14 cellular contexts compared by ENCODE assay signal in the genomic region with DNA sequence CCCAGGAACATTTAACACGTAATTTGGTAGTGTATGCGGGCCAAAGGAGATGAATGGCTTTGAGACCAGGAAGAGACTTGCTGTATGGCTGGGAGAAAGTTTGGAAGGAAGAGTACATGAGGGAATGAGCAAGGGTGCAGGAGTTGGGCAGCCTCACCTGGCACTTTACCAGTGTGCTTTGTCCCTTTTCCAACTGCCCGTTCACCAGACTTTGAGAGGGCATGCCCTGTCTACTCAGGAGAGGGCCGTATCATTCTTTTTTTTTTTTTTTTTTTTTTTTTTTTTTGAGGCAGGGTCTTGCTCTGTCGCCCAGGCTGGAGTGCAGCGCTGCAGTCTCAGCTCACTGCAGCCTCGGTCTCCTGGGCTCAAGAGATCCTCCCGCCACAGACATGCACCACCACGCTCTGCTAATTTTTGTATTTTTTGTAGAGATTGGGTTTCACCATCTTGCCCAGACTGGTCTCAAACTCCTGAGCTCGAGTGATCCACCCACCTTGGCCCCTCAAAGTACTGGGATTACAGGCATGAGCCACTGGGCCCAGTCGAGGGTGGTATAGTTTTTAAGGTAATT. TPM values are rescaled to one million over a fixed set of nuclear protein-coding genes. Genes with fewer than 3 reads are reported as not detected.
DNase-seq lines count a peak whose midpoint lies in the region; ATAC-seq and TF ChIP-seq lines count a peak whose summit lies in the region.
"Had no signal": no experiment of that assay in that cellular context is flagged by ENCODE, and none has a peak within 500 bp of the region (broad histone marks: within the 10 kb centered on the region; RNA-seq: fewer than 3 reads in every experiment).

No MANE protein-coding gene starts in this region.

- no peaks in the 10 kb centered on the region for H3K9me3 Mint-ChIP-seq in Calu3 (ENCODE audit: low read depth, unreplicated experiment)
- H3K9me3 Mint-ChIP-seq in stimulated activated naive CD8-positive, alpha-beta T cell treated with anti-CD3 and anti-CD28 coated beads, Interleukin-15, amount 100 ng/mL, for 72 hours = no peaks in the 10 kb centered on the region
- H3K9me3 Mint-ChIP-seq: activated CD4-positive, alpha-beta T cell treated with anti-CD3 and anti-CD28 coated beads, Interleukin-2, amount 10 ng/mL, durations not matched to agents 7 days and 5 days; T-helper 2 cell treated with Interferon-gamma antibody and Interleukin-4, amounts not matched to agents 5 μg/mL and 100 μg/mL, for 36 hours had no signal

- H3K4me1 Mint-ChIP-seq in Calu3 (ENCODE audit: low read depth, unreplicated experiment) = peaks cover 39% of the 10 kb centered on the region
- peaks cover 67% of the 10 kb centered on the region for H3K4me1 Mint-ChIP-seq in stimulated activated naive CD8-positive, alpha-beta T cell treated with anti-CD3 and anti-CD28 coated beads, Interleukin-15, amount 100 ng/mL, for 72 hours

- no TSS peak for BruUV-seq in Calu3 (replicated peaks; lab: Mats Ljungman, UMichigan)

- H3K36me3 Mint-ChIP-seq in Calu3 (ENCODE audit: insufficient read depth, unreplicated experiment) = peaks cover 39% of the 10 kb centered on the region

- peaks cover 98% of the 10 kb centered on the region for H4K20me1 ChIP-seq in smooth muscle cell (ENCODE audit: low read depth)

- H3K4me2 ChIP-seq in smooth muscle cell = no peak overlapping the region

- H2AFZ ChIP-seq in smooth muscle cell (ENCODE audit: low read depth) = no peak overlapping the region

- peaks cover 45% of the 10 kb centered on the region for H3K4me1 ChIP-seq in RWPE2 (ENCODE audit: insufficient read depth, poor library complexity, severe bottlenecking)
- H3K4me1 ChIP-seq in gastroesophageal sphincter = peaks cover 6 to 87% (median 26%) of the 10 kb centered on the region in 3 donors
- peaks cover 14% of the 10 kb centered on the region for H3K4me1 ChIP-seq in smooth muscle cell (ENCODE audit: low read depth)

- H3K9me3 ChIP-seq in RWPE2 (ENCODE audit: severe bottlenecking) = no peaks in the 10 kb centered on the region
- H3K9me3 ChIP-seq in gastroesophageal sphincter = no peaks in the 10 kb centered on the region
- no peaks in the 10 kb centered on the region for H3K9me3 ChIP-seq in smooth muscle cell (replicated peaks; ENCODE audit: low read depth)
- H3K9me3 ChIP-seq: Caco-2, gastrocnemius medialis, mucosa of descending colon had no signal

- peak overlapping the region; percentile 92 for H3K27ac ChIP-seq in RWPE2 (ENCODE audit: poor library complexity, severe bottlenecking)
- H3K27ac ChIP-seq in gastroesophageal sphincter = peak overlapping the region in 3 of 4 donors; percentile 70 to 77 (median 73)
- H3K27ac ChIP-seq in smooth muscle cell (ENCODE audit: low read depth) = peak overlapping the region; percentile 96

- 71 to 100% methylated on average over 1 to 4 of the region's 11 CpGs for WGBS in gastroesophageal sphincter (ENCODE audit: low coverage in 1 of 2), 2 donors
- 96% methylated on average over 10 of the region's 11 CpGs for WGBS in smooth muscle cell (ENCODE audit: low lambda C conversion rate)

- no peaks in the 10 kb centered on the region for H3K27me3 ChIP-seq in RWPE2 (ENCODE audit: insufficient read depth, poor library complexity, severe bottlenecking)
- H3K27me3 ChIP-seq in gastroesophageal sphincter = no peaks in the 10 kb centered on the region
- H3K27me3 ChIP-seq in smooth muscle cell (ENCODE audit: low read depth) = no peaks in the 10 kb centered on the region
- H3K27me3 ChIP-seq: gastrocnemius medialis had no signal

- no peak overlapping the region for H3K27ac Mint-ChIP-seq in Calu3 (ENCODE audit: unreplicated experiment)
- H3K27ac Mint-ChIP-seq in stimulated activated naive CD8-positive, alpha-beta T cell treated with anti-CD3 and anti-CD28 coated beads, Interleukin-15, amount 100 ng/mL, for 72 hours = no peak overlapping the region
- H3K27ac Mint-ChIP-seq: activated CD4-positive, alpha-beta T cell treated with anti-CD3 and anti-CD28 coated beads, Interleukin-2, amount 10 ng/mL, durations not matched to agents 7 days and 5 days; T-helper 2 cell treated with Interferon-gamma antibody and Interleukin-4, amounts not matched to agents 5 μg/mL and 100 μg/mL, for 36 hours had no signal

- TF ChIP-seq CTCF in Calu3 (IDR thresholded peaks at IDR 0.05; ENCODE audit: unreplicated experiment) (no peak), RWPE2 (IDR thresholded peaks at IDR 0.05; ENCODE audit: poor library complexity, severe bottlenecking) (no peak), gastroesophageal sphincter (IDR thresholded peaks at IDR 0.05) (no peak), smooth muscle cell (IDR thresholded peaks at IDR 0.05; ENCODE audit: borderline replicate concordance, insufficient read depth, poor library complexity, severe bottlenecking) (no peak)

- peaks cover 5% of the 10 kb centered on the region for H3F3A ChIP-seq in smooth muscle cell (ENCODE audit: low read depth)

- ATAC-seq in RWPE2 (ENCODE audit: low read depth) (no peak), gastroesophageal sphincter (no peak)
- no peak for ATAC-seq in stimulated activated naive CD8-positive, alpha-beta T cell treated with anti-CD3 and anti-CD28 coated beads, Interleukin-15, amount 100 ng/mL, for 72 hours
- ATAC-seq: gastrocnemius medialis, mucosa of descending colon had no signal

- CTCF ChIA-PET in Calu3 (lab: Charles Lee) = interaction anchor here (0.6 kb wide), 1 partner anchor 14 kb away, joined by 8 read pairs; no protein-coding TSS in a partner anchor

- TF ChIP-seq POLR2A in gastroesophageal sphincter (IDR thresholded peaks at IDR 0.05) = no peak

- no peak overlapping the region for H3K9ac ChIP-seq in smooth muscle cell (ENCODE audit: low read depth)

- H3K27me3 Mint-ChIP-seq in Calu3 (ENCODE audit: unreplicated experiment) = no peaks in the 10 kb centered on the region
- H3K27me3 Mint-ChIP-seq in stimulated activated naive CD8-positive, alpha-beta T cell treated with anti-CD3 and anti-CD28 coated beads, Interleukin-15, amount 100 ng/mL, for 72 hours = no peaks in the 10 kb centered on the region
- H3K27me3 Mint-ChIP-seq: activated CD4-positive, alpha-beta T cell treated with anti-CD3 and anti-CD28 coated beads, Interleukin-2, amount 10 ng/mL, durations not matched to agents 7 days and 5 days had no signal

- H3K79me2 ChIP-seq in smooth muscle cell (ENCODE audit: low read depth) = peaks cover 98% of the 10 kb centered on the region

- H3K4me3 Mint-ChIP-seq in Calu3 (ENCODE audit: low read depth, unreplicated experiment) = peak overlapping the region; percentile 3
- H3K4me3 Mint-ChIP-seq in stimulated activated naive CD8-positive, alpha-beta T cell treated with anti-CD3 and anti-CD28 coated beads, Interleukin-15, amount 100 ng/mL, for 72 hours = no peak overlapping the region
- H3K4me3 Mint-ChIP-seq: activated CD4-positive, alpha-beta T cell treated with anti-CD3 and anti-CD28 coated beads, Interleukin-2, amount 10 ng/mL, durations not matched to agents 7 days and 5 days; T-helper 2 cell treated with Interferon-gamma antibody and Interleukin-4, amounts not matched to agents 5 μg/mL and 100 μg/mL, for 36 hours had no signal

- DNase-seq in Calu3 (no peak), RWPE2 (ENCODE audit: low spot score) (no peak), smooth muscle cell (lab: John Stamatoyannopoulos, UW; ENCODE audit: unreplicated experiment) (no peak), GF-D8 (lab: John Stamatoyannopoulos, UW) (no peak)
- no peak for DNase-seq in stimulated activated naive CD8-positive, alpha-beta T cell treated with anti-CD3 and anti-CD28 coated beads, Interleukin-15, amount 100 ng/mL, for 72 hours
- DNase-seq in central memory CD4-positive, alpha-beta T cell = no peak
- DNase-seq: activated CD4-positive, alpha-beta T cell treated with anti-CD3 and anti-CD28 coated beads, Interleukin-2, amount 10 ng/mL, durations not matched to agents 7 days and 5 days; effector memory CD4-positive, alpha-beta T cell; gastrocnemius medialis; mucosa of descending colon; NCI-H2029 treated with DMSO at 0.1 percent for 48 hours had no signal

- intact Hi-C loops in Calu3 (cut with micrococcal nuclease; ENCODE audit: unreplicated experiment) = no loop called here

- TF ChIP-seq EP300 in gastroesophageal sphincter (IDR thresholded peaks at IDR 0.05) = no peak

- H3K4me3 ChIP-seq in RWPE2 (ENCODE audit: severe bottlenecking) (no peak overlapping the region), gastroesophageal sphincter (no peak overlapping the region), smooth muscle cell (no peak overlapping the region)
- H3K4me3 ChIP-seq: gastrocnemius medialis, mucosa of descending colon had no signal

- peaks cover 75% of the 10 kb centered on the region for H3K36me3 ChIP-seq in RWPE2 (ENCODE audit: low read depth)
- peaks cover 0 to 11% of the 10 kb centered on the region in 2 donors for H3K36me3 ChIP-seq in gastroesophageal sphincter
- no peaks in the 10 kb centered on the region for H3K36me3 ChIP-seq in smooth muscle cell (ENCODE audit: low read depth)

RNA-seq across cellular contexts. Expression of gene DYNC1H1, which starts 6.5 kb away (rescaled TPM):
- 510 and 529 TPM in 2 replicates for total RNA-seq in Calu3 (2022)
- 1,000 to 10,000 TPM in 1 of 4 donors, 100 to 1,000 TPM in 3; 606 to 1,020 (median 666) TPM for total RNA-seq in gastroesophageal sphincter
- total RNA-seq in smooth muscle cell = 399 and 408 TPM in 2 replicates
- polyA plus RNA-seq in smooth muscle cell = 137 and 172 TPM in 2 replicates
